In the genomic region with DNA sequence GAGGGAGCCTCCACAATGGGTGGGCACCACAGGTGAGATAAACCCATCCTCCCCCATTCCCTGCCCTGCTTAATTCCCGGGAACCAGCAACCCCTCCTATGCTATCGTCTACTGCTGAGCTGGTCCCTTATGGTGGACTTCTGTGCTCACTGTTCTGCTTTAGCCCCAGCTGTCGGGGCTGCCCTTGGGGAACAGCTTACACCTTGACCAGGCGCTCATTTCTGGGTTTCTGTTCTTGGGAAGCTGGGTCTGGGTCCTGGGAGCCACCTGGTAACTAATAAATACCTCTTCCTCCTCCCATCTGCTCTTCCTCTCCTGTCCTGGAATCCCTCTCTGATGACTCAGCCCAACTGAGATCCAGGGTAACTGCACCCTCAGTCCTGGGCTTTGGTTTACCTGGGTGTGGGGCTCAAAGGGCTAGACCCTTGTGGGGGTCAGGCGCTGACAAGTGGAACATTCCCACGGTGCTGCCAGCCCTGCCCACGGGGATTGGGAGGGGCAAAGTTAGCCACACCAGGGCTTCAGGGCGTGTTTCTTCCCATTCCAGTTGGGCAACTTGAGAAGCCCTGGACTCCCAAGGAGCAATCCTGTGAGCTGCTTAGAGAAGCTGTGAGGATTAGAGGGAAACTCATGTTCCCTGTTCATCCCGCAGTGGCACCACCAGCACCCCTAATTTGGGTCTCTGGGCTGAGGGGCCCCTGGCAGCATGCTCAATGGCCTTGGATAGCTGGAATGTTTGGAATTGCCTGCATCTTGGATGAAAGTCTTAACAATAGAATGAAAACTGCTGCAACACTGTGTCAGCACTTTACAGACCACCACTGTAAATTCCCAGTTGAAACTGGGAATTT, we compare ENCODE assay signal across 12 cellular contexts. TPM values are rescaled to one million over a fixed set of nuclear protein-coding genes. Genes with fewer than 3 reads are reported as not detected.
DNase-seq lines count a peak whose midpoint lies in the region; TF ChIP-seq lines count a peak whose summit lies in the region.
"Had no signal": no experiment of that assay in that cellular context is flagged by ENCODE, and none has a peak within 500 bp of the region (broad histone marks: within the 10 kb centered on the region; RNA-seq: fewer than 3 reads in every experiment).

No MANE protein-coding gene starts in this region.

- H3K79me2 ChIP-seq in OCI-LY3 (ENCODE audit: low read length) = peaks cover 8% of the 10 kb centered on the region

- H3K4me3 ChIP-seq in OCI-LY3 (ENCODE audit: low read length) (peak overlapping the region; percentile 81; the same call in 1 of the 2 replicates), endodermal cell (ENCODE audit: low read length) (peak overlapping the region; percentile 89), left ventricle myocardium inferior (no peak overlapping the region)

- no peaks in the 10 kb centered on the region for H3K9me3 ChIP-seq in OCI-LY3 (ENCODE audit: insufficient read depth, low read length)
- no peaks in the 10 kb centered on the region for H3K9me3 ChIP-seq in endodermal cell (ENCODE audit: control insufficient read depth, low read length)
- no peaks in the 10 kb centered on the region for H3K9me3 ChIP-seq in left ventricle myocardium inferior (replicated peaks)

- no peak overlapping the region for H3K27ac ChIP-seq in OCI-LY3 (ENCODE audit: low read length)
- H3K27ac ChIP-seq in endodermal cell (ENCODE audit: low read depth, low read length) = no peak overlapping the region
- no peak overlapping the region for H3K27ac ChIP-seq in left ventricle myocardium inferior (replicated peaks)
- H3K27ac ChIP-seq: HL-60 had no signal

- intact Hi-C loops in Calu3 (cut with micrococcal nuclease; ENCODE audit: unreplicated experiment) = no loop called here
- intact Hi-C loops in left ventricle myocardium inferior (cut with micrococcal nuclease) = no loop called here

- H3K27me3 Mint-ChIP-seq in Calu3 (ENCODE audit: unreplicated experiment) (no peaks in the 10 kb centered on the region), endodermal cell (ENCODE audit: insufficient read depth) (peaks cover 72% of the 10 kb centered on the region), neural crest cell (ENCODE audit: low read depth) (peaks cover 20% of the 10 kb centered on the region)

- H3K36me3 Mint-ChIP-seq in Calu3 (ENCODE audit: insufficient read depth, unreplicated experiment) (peaks cover 39% of the 10 kb centered on the region), endodermal cell (ENCODE audit: low read depth) (no peaks in the 10 kb centered on the region), neural crest cell (ENCODE audit: low read depth) (no peaks in the 10 kb centered on the region)

- H3K27ac Mint-ChIP-seq in Calu3 (ENCODE audit: unreplicated experiment) (no peak overlapping the region), endodermal cell (no peak overlapping the region), neural crest cell (ENCODE audit: unreplicated experiment) (no peak overlapping the region)

- H3K27me3 ChIP-seq in OCI-LY3 (ENCODE audit: low read depth, low read length) (peaks cover 40% of the 10 kb centered on the region), endodermal cell (ENCODE audit: control insufficient read depth, insufficient read depth, low read length, poor library complexity, severe bottlenecking) (peaks cover 67% of the 10 kb centered on the region), left ventricle myocardium inferior (ENCODE audit: low read depth) (peaks cover 5% of the 10 kb centered on the region)

- H3K4me2 ChIP-seq in OCI-LY3 (ENCODE audit: low read length) = peak overlapping the region; percentile 83

- TF ChIP-seq CTCF in Calu3 (IDR thresholded peaks at IDR 0.05; ENCODE audit: unreplicated experiment) (no peak), OCI-LY3 (IDR thresholded peaks at IDR 0.05; ENCODE audit: low read depth, low read length) (no peak), endodermal cell (conservative IDR thresholded peaks at IDR 0.05) (no peak), neural crest cell (conservative IDR thresholded peaks at IDR 0.05) (no peak), left ventricle myocardium inferior (IDR thresholded peaks at IDR 0.05; ENCODE audit: borderline replicate concordance) (no peak)

- CTCF ChIA-PET in Calu3 (lab: Charles Lee) = no interaction called here

- no peak overlapping the region for H2AFZ ChIP-seq in OCI-LY3 (ENCODE audit: low read depth, low read length)

- no peaks in the 10 kb centered on the region for H3K36me3 ChIP-seq in OCI-LY3 (replicated peaks; ENCODE audit: low read depth, low read length)
- H3K36me3 ChIP-seq in endodermal cell (ENCODE audit: control insufficient read depth, insufficient read depth, low read length) = no peaks in the 10 kb centered on the region
- no peaks in the 10 kb centered on the region for H3K36me3 ChIP-seq in left ventricle myocardium inferior

- H3K4me3 Mint-ChIP-seq in Calu3 (ENCODE audit: low read depth, unreplicated experiment) (peak overlapping the region; percentile 67), endodermal cell (peak overlapping the region; percentile 92), neural crest cell (peak overlapping the region; percentile 87)

- BruUV-seq in Calu3 (replicated peaks; lab: Mats Ljungman, UMichigan) = no TSS peak

- H3K4me1 ChIP-seq in OCI-LY3 (ENCODE audit: low read length) (peaks cover 10% of the 10 kb centered on the region), endodermal cell (ENCODE audit: control insufficient read depth, insufficient read depth, low read length) (peaks cover 3% of the 10 kb centered on the region), left ventricle myocardium inferior (peaks cover 41% of the 10 kb centered on the region)

- peak; percentile 28 for DNase-seq in Calu3
- peak; percentile 67 for DNase-seq in endodermal cell
- DNase-seq in neural crest cell (ENCODE audit: low read depth, low spot score) = no peak
- no peak for DNase-seq in stimulated activated naive CD4-positive, alpha-beta T cell (lab: John Stamatoyannopoulos, UW)
- no peak for DNase-seq in ACHN
- no peak for DNase-seq in SK-N-DZ (ENCODE audit: low spot score)
- DNase-seq in left ventricle myocardium inferior = no peak
- DNase-seq: amniotic stem cell; stimulated activated CD8-positive, alpha-beta memory T cell treated with anti-CD3 and anti-CD28 coated beads, Interleukin-4, amount 100 ng/mL, for 48 hours had no signal

- H3K9ac ChIP-seq in OCI-LY3 (ENCODE audit: low read length) = no peak overlapping the region
- no peak overlapping the region for H3K9ac ChIP-seq in endodermal cell (ENCODE audit: extremely low read depth, low read length, poor library complexity, severe bottlenecking)

- WGBS in endodermal cell (ENCODE audit: insufficient coverage in 1 of 2, insufficient read length in 1 of 2), 2 experiments = 75 to 80% methylated on average over 7 to 9 of the region's 9 CpGs

- H4K20me1 ChIP-seq in OCI-LY3 (ENCODE audit: insufficient read depth, low read length) = no peaks in the 10 kb centered on the region

- in situ Hi-C loops in ACHN (cut with HindIII; ENCODE audit: low pct_ligation_motif_present, low pct_unique_long_range_greater_than_20kb, low sequenced_read_pairs) = no loop called here

- H3K9me3 Mint-ChIP-seq in Calu3 (ENCODE audit: low read depth, unreplicated experiment) (no peaks in the 10 kb centered on the region), endodermal cell (no peaks in the 10 kb centered on the region), neural crest cell (no peaks in the 10 kb centered on the region)

- H3K4me1 Mint-ChIP-seq in Calu3 (ENCODE audit: low read depth, unreplicated experiment) (peaks cover 35% of the 10 kb centered on the region), endodermal cell (peaks cover 31% of the 10 kb centered on the region), neural crest cell (peaks cover 32% of the 10 kb centered on the region)

RNA-seq across cellular contexts. Expression of gene PCAT6, which starts 1.6 kb away (rescaled TPM):
- 1.3 and 2.8 TPM in 2 replicates for total RNA-seq in Calu3 (2022)
- 1 to 10 TPM; 2.3 to 5.0 TPM for total RNA-seq in endodermal cell
- polyA plus RNA-seq in endodermal cell (2013, experiment 1 of 2) = 14.1 TPM
- 13.0 TPM for polyA plus RNA-seq in endodermal cell (2013, experiment 2 of 2)
- total RNA-seq in neural crest cell = 4.5 and 5.7 TPM in 2 replicates
- 0.97 TPM in 1 of 2 replicates, not detected in the other for polyA plus RNA-seq in SK-N-DZ (2014; cell fraction: cytosol; rRNA removed)
- polyA plus RNA-seq in SK-N-DZ (2014; cell fraction: nucleus; rRNA removed) = 4.6 TPM in 1 of 2 replicates, not detected in the other
- total RNA-seq in left ventricle myocardium inferior = 1.0 TPM
- total RNA-seq: T-helper 2 cell treated with Interferon-gamma antibody and Interleukin-4, amounts not matched to agents 100 ng/mL and 5 ng/mL, for 36 hours had no signal

RNA-seq across cellular contexts. Expression of gene KDM5B, which starts 4.2 kb away (rescaled TPM):
- total RNA-seq in Calu3 (2022) (86.6 and 86.7 TPM in 2 replicates), endodermal cell (100 to 1,000 TPM; 207 to 219 TPM), neural crest cell (158 TPM in 2 replicates), left ventricle myocardium inferior (11.9 TPM)
- 115 TPM for polyA plus RNA-seq in endodermal cell (2013, experiment 1 of 2)
- polyA plus RNA-seq in endodermal cell (2013, experiment 2 of 2) = 103 TPM
- polyA plus RNA-seq in SK-N-DZ (2014; cell fraction: cytosol; rRNA removed) = 20.4 and 25.6 TPM in 2 replicates
- 16.1 and 22.6 TPM in 2 replicates for polyA plus RNA-seq in SK-N-DZ (2014; cell fraction: nucleus; rRNA removed)

Comparison
In these comparisons a context has a peak if more than half of its experiments do, and no peak if none do; other contexts are left out.
1. DNase-seq: peak in Calu3 (single experiment) and endodermal cell (single experiment); none in neural crest cell (single experiment), stimulated activated naive CD4-positive, alpha-beta T cell (0 of 6), ACHN (single experiment), SK-N-DZ (single experiment) and left ventricle myocardium inferior (single experiment).
2. Peak in every context shown above with its lines, with median percentiles within 50 percentile points of each other: H3K4me3 Mint-ChIP-seq.